In the genomic region with DNA sequence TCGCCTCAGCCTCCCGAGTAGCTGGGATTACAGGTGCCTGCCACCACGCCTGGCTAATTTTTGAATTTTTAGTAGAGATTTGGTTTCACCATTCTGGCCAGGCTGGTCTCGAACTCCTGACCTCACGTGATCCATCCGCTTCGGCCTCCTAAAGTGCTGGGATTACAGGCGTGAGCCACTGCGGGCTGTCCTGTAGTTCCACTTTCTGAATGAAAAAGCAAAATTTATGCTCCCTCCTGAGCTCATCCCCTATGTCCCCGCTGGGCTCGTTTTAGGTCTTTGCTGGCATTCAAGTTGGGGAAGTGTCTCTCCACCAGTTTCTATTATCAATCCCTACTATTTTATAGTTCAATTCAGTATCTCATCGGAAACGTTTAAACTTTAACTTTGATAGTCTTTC, we compare ENCODE assay signal across 9 cellular contexts. TPM values are rescaled to one million over a fixed set of nuclear protein-coding genes. Genes with fewer than 3 reads are reported as not detected.
A peak's percentile ranks its signal among the peaks of the same experiment; 100 is the strongest.
DNase-seq lines count a peak whose midpoint lies in the region; ATAC-seq, FAIRE-seq and TF ChIP-seq lines count a peak whose summit lies in the region.
"Had no signal": no experiment of that assay in that cellular context is flagged by ENCODE, and none has a peak within 500 bp of the region (broad histone marks: within the 10 kb centered on the region; RNA-seq: fewer than 3 reads in every experiment).

No MANE protein-coding gene starts in this region.

- intact Hi-C loops in endothelial cell of umbilical vein (cut with micrococcal nuclease): loop anchor here (1.0 kb wide), 4 partner anchors 125 to 460 kb away; partner anchors contain the start of gene RIOX1

- H3K79me2 ChIP-seq in endothelial cell of umbilical vein (ENCODE audit: control insufficient read depth, insufficient read depth, low read length): no peaks in the 10 kb centered on the region
- peaks cover 2% of the 10 kb centered on the region for H3K79me2 ChIP-seq in parathyroid adenoma

- POLR2A ChIA-PET in endothelial cell of umbilical vein (lab: Charles Lee): no interaction called here

- H3K4me3 ChIP-seq in endothelial cell of umbilical vein (replicated peaks in 1 of 3; ENCODE audit: insufficient read depth in 1 of 3, low read depth in 1 of 3, low read length in 3 of 3): peak overlapping the region in 1 of 3 experiments; percentile 64
- H3K4me3 ChIP-seq in parathyroid adenoma (ENCODE audit: low read depth, low read length): peak overlapping the region; percentile 43

- no peak for TF ChIP-seq POLR2A in endothelial cell of umbilical vein (IDR thresholded peaks at IDR 0.05; ENCODE audit: low read depth, low read length)

- peak; percentile 12 for ATAC-seq in GM21529 (IDR thresholded peaks at IDR 0.05; ENCODE audit: unreplicated experiment)

- H3K4me2 ChIP-seq in endothelial cell of umbilical vein (ENCODE audit: insufficient read depth, low read length) (peak overlapping the region; percentile 90), parathyroid adenoma (ENCODE audit: low read length) (peak overlapping the region; percentile 82)

- H3K27me3 ChIP-seq in endothelial cell of umbilical vein (ENCODE audit: control insufficient read depth in 2 of 2, insufficient read depth in 2 of 2, low read length in 2 of 2) (no peaks in the 10 kb centered on the region), parathyroid adenoma (ENCODE audit: control insufficient read depth, insufficient read depth, low read length) (no peaks in the 10 kb centered on the region)

- H3K9ac ChIP-seq in endothelial cell of umbilical vein (replicated peaks; ENCODE audit: extremely low read depth, insufficient read depth, low read length) (peak overlapping the region; percentile 64), parathyroid adenoma (no peak overlapping the region)

- H3K36me3 ChIP-seq in endothelial cell of umbilical vein (ENCODE audit: control insufficient read depth in 2 of 2, extremely low read depth in 1 of 2, insufficient read depth in 2 of 2, low read length in 2 of 2) (no peaks in the 10 kb centered on the region), parathyroid adenoma (ENCODE audit: control insufficient read depth, insufficient read depth, low read length) (no peaks in the 10 kb centered on the region)

- H3K9me3 ChIP-seq in endothelial cell of umbilical vein (replicated peaks; ENCODE audit: control insufficient read depth, insufficient read depth, low read length) (no peaks in the 10 kb centered on the region), parathyroid adenoma (ENCODE audit: control insufficient read depth, low read length) (no peaks in the 10 kb centered on the region)

- H4K20me1 ChIP-seq in endothelial cell of umbilical vein (replicated peaks; ENCODE audit: control insufficient read depth, extremely low read depth, insufficient read depth, low read length): no peaks in the 10 kb centered on the region

- H3K27ac ChIP-seq in endothelial cell of umbilical vein (ENCODE audit: insufficient read depth, low read depth, low read length) (no peak overlapping the region), parathyroid adenoma (no peak overlapping the region)

- DNase-seq in OCI-M1 (lab: John Stamatoyannopoulos, UW) (peak; percentile 87), endothelial cell of umbilical vein (ENCODE audit: low read depth, low spot score) (no peak), NCI-H2081 treated with DMSO at 0.1 percent for 48 hours (lab: John Stamatoyannopoulos, UW) (no peak), NCI-H2171 treated with DMSO at 0.1 percent for 48 hours (lab: John Stamatoyannopoulos, UW) (no peak), SW 1271 (lab: John Stamatoyannopoulos, UW) (no peak), cortex of kidney (lab: John Stamatoyannopoulos, UW) (no peak)

- dilution Hi-C loops in endothelial cell of umbilical vein (cut with MboI; ENCODE audit: extremely low pct_ligation_motif_present, low sequenced_read_pairs): no loop called here

- H3K4me1 ChIP-seq in endothelial cell of umbilical vein (ENCODE audit: control insufficient read depth, extremely low read depth, insufficient read depth, low read length) (peaks cover 9% of the 10 kb centered on the region), parathyroid adenoma (peaks cover 2% of the 10 kb centered on the region)

- H2AFZ ChIP-seq in endothelial cell of umbilical vein (ENCODE audit: low read depth, low read length): peak overlapping the region; percentile 100
- peak overlapping the region; percentile 94 for H2AFZ ChIP-seq in parathyroid adenoma

- CTCF ChIA-PET in endothelial cell of umbilical vein (lab: Charles Lee): interaction anchor here (0.6 to 6.2 kb wide), 29 partner anchors 10 to 460 kb away, joined by 3 to 149 read pairs (median 6); partner anchors contain the start of genes ACOT2, ACOT4, ACOT6 and RIOX1

- FAIRE-seq in endothelial cell of umbilical vein (lab: Jason Lieb, UNC): no peak

- BruUV-seq in endothelial cell of umbilical vein (replicated peaks; lab: Mats Ljungman, UMichigan): no TSS peak

- H3K9me1 ChIP-seq in endothelial cell of umbilical vein (replicated peaks; ENCODE audit: control insufficient read depth, extremely low read depth, insufficient read depth, low read length): no peaks in the 10 kb centered on the region

- TF ChIP-seq CTCF in endothelial cell of umbilical vein (IDR thresholded peaks at IDR 0.05; ENCODE audit: extremely low read depth in 1 of 2, insufficient read depth in 1 of 2, low read depth in 1 of 2, low read length in 2 of 2): no peak
- no peak for TF ChIP-seq CTCF in parathyroid adenoma (IDR thresholded peaks at IDR 0.05)

TF ChIP-seq in endothelial cell of umbilical vein, 7 proteins besides CTCF, POLR2A, EP300 and RAD21:
- no peak for TF ChIP-seq FOS (IDR thresholded peaks at IDR 0.05; ENCODE audit: borderline replicate concordance, insufficient read depth, low read length)
- no peak for TF ChIP-seq MYC (IDR thresholded peaks at IDR 0.05; ENCODE audit: low read depth, low read length)
- no peak for TF ChIP-seq GATA2 (IDR thresholded peaks at IDR 0.05; ENCODE audit: insufficient read depth, insufficient read length, low read depth, low read length)
- TF ChIP-seq MAX (IDR thresholded peaks at IDR 0.05; ENCODE audit: insufficient read depth, insufficient read length): no peak
- TF ChIP-seq POLR2AphosphoS5 (IDR thresholded peaks at IDR 0.05; ENCODE audit: insufficient read depth, low read depth, low read length): no peak
- TF ChIP-seq EZH2 (IDR thresholded peaks at IDR 0.05; ENCODE audit: borderline replicate concordance, low read depth, low read length, severe bottlenecking): no peak
- no peak for TF ChIP-seq JUN (IDR thresholded peaks at IDR 0.05; ENCODE audit: borderline replicate concordance, insufficient read depth, insufficient read length, low read depth)
TF ChIP-seq in endothelial cell of umbilical vein: peak in this region for 0.

RNA-seq across cellular contexts. Expression of gene DNAL1, which starts 11.7 kb away (rescaled TPM):
- 14.1 and 15.3 TPM in 2 replicates for total RNA-seq in endothelial cell of umbilical vein
- polyA plus RNA-seq in endothelial cell of umbilical vein: 2.1 and 2.4 TPM in 2 replicates
- 3.1 TPM in 2 replicates for polyA plus RNA-seq in endothelial cell of umbilical vein (2011; cell fraction: cytosol; rRNA removed)
- 4.5 and 4.6 TPM in 2 replicates for polyA plus RNA-seq in endothelial cell of umbilical vein (2011; cell fraction: nucleus; rRNA removed)
- 6.1 and 9.7 TPM in 2 replicates for polyA plus RNA-seq in endothelial cell of umbilical vein (2012)
- polyA minus RNA-seq in endothelial cell of umbilical vein: 2.3 and 2.9 TPM in 2 replicates
- polyA minus RNA-seq in endothelial cell of umbilical vein (2011; cell fraction: cytosol; rRNA and poly(A)+ RNA removed): 2.6 TPM
- polyA minus RNA-seq in endothelial cell of umbilical vein (2011; cell fraction: nucleus; rRNA and poly(A)+ RNA removed): 1.4 and 2.8 TPM in 2 replicates

RNA-seq across cellular contexts. Expression of gene ACOT6, which starts 20.8 kb away (rescaled TPM):
- not detected in 2 replicates for total RNA-seq in endothelial cell of umbilical vein
- polyA plus RNA-seq in endothelial cell of umbilical vein: not detected in 2 replicates
- polyA plus RNA-seq in endothelial cell of umbilical vein (2011; cell fraction: cytosol; rRNA removed): not detected in 2 replicates
- not detected in 2 replicates for polyA plus RNA-seq in endothelial cell of umbilical vein (2011; cell fraction: nucleus; rRNA removed)
- not detected in 2 replicates for polyA plus RNA-seq in endothelial cell of umbilical vein (2012)
- not detected in 2 replicates for polyA minus RNA-seq in endothelial cell of umbilical vein
- not detected for polyA minus RNA-seq in endothelial cell of umbilical vein (2011; cell fraction: cytosol; rRNA and poly(A)+ RNA removed)
- not detected in 2 replicates for polyA minus RNA-seq in endothelial cell of umbilical vein (2011; cell fraction: nucleus; rRNA and poly(A)+ RNA removed)
- total RNA-seq: temporal lobe had no signal

RNA-seq across cellular contexts. Expression of gene ACOT4, which starts 41.4 kb away (rescaled TPM):
- 0.53 and 0.69 TPM in 2 replicates for total RNA-seq in endothelial cell of umbilical vein
- polyA plus RNA-seq in endothelial cell of umbilical vein: 0.46 and 0.75 TPM in 2 replicates
- polyA plus RNA-seq in endothelial cell of umbilical vein (2011; cell fraction: cytosol; rRNA removed): 0.48 and 0.56 TPM in 2 replicates
- polyA plus RNA-seq in endothelial cell of umbilical vein (2011; cell fraction: nucleus; rRNA removed): 0.21 and 0.49 TPM in 2 replicates
- polyA plus RNA-seq in endothelial cell of umbilical vein (2012): 0.40 and 0.41 TPM in 2 replicates
- polyA minus RNA-seq in endothelial cell of umbilical vein: 0.32 and 0.66 TPM in 2 replicates
- polyA minus RNA-seq in endothelial cell of umbilical vein (2011; cell fraction: cytosol; rRNA and poly(A)+ RNA removed): 0.41 TPM
- 0.19 TPM in 1 of 2 replicates, not detected in the other for polyA minus RNA-seq in endothelial cell of umbilical vein (2011; cell fraction: nucleus; rRNA and poly(A)+ RNA removed)
